Comparison of ENCODE assay signal across 8 cellular contexts in genomic region chr14:60724080-60724618, GRCh38. TPM values are rescaled to one million over a fixed set of nuclear protein-coding genes. Genes with fewer than 3 reads are reported as not detected.
A peak's percentile ranks its signal among the peaks of the same experiment; 100 is the strongest.
DNase-seq lines count a peak whose midpoint lies in the region; ATAC-seq and TF ChIP-seq lines count a peak whose summit lies in the region.

TSS of gene SIX4 (minus strand) at chr14:60724351. CDS start at chr14:60724074, 277 bp downstream.

- peaks cover 29% of the 10 kb centered on the region for H3K4me1 Mint-ChIP-seq in CD4-positive, alpha-beta T cell (ENCODE audit: low read depth)

- H3K27ac Mint-ChIP-seq in CD4-positive, alpha-beta T cell, result no peak within 1 kb of the TSS

- H3K27me3 ChIP-seq in CD4-positive, alpha-beta T cell (ENCODE audit: control insufficient read depth, insufficient read depth, low read length), result peaks cover 91% of the 10 kb centered on the region
- H3K27me3 ChIP-seq in HUES48 (ENCODE audit: control insufficient read depth, insufficient read depth, low read length) (no peaks in the 10 kb centered on the region), OCI-LY1 (ENCODE audit: insufficient read depth, low read length) (no peaks in the 10 kb centered on the region), parathyroid adenoma (ENCODE audit: control insufficient read depth, insufficient read depth, low read length) (no peaks in the 10 kb centered on the region)

- no peaks in the 10 kb centered on the region for H3K9me3 Mint-ChIP-seq in CD4-positive, alpha-beta T cell

- H3K4me2 ChIP-seq in OCI-LY1 (ENCODE audit: low read length), result peak within 1 kb of the TSS; percentile 73
- peak within 1 kb of the TSS; percentile 97 for H3K4me2 ChIP-seq in parathyroid adenoma (ENCODE audit: low read length)

- H3K79me2 ChIP-seq in OCI-LY1 (ENCODE audit: insufficient read depth, low read length) (no peaks in the 10 kb centered on the region), parathyroid adenoma (peaks cover 28% of the 10 kb centered on the region)

- no peak within 1 kb of the TSS for H3K27ac ChIP-seq in CD4-positive, alpha-beta T cell (ENCODE audit: low read depth, low read length)
- H3K27ac ChIP-seq in HUES48 (ENCODE audit: low read depth, low read length) (peak within 1 kb of the TSS; percentile 89), OCI-LY1 (ENCODE audit: low read depth, low read length, poor library complexity, severe bottlenecking) (no peak within 1 kb of the TSS), parathyroid adenoma (peak within 1 kb of the TSS; percentile 92)

- peak within 1 kb of the TSS; percentile 92 for H3K4me3 Mint-ChIP-seq in CD4-positive, alpha-beta T cell

- peaks cover 13% of the 10 kb centered on the region for H3K36me3 ChIP-seq in HUES48 (ENCODE audit: control insufficient read depth, insufficient read depth, low read length)
- H3K36me3 ChIP-seq in OCI-LY1 (ENCODE audit: insufficient read depth, low read length), result no peaks in the 10 kb centered on the region
- no peaks in the 10 kb centered on the region for H3K36me3 ChIP-seq in parathyroid adenoma (ENCODE audit: control insufficient read depth, insufficient read depth, low read length)

- CTCF ChIA-PET in CD4-positive, alpha-beta T cell (lab: Charles Lee), result no interaction called here

- H3K9me3 ChIP-seq in CD4-positive, alpha-beta T cell (ENCODE audit: control insufficient read depth, low read length), result no peaks in the 10 kb centered on the region
- H3K9me3 ChIP-seq in HUES48 (ENCODE audit: control insufficient read depth, insufficient read depth, low read length) (no peaks in the 10 kb centered on the region), OCI-LY1 (ENCODE audit: low read length) (no peaks in the 10 kb centered on the region), parathyroid adenoma (ENCODE audit: control insufficient read depth, low read length) (no peaks in the 10 kb centered on the region)

- DNase-seq in CD4-positive, alpha-beta T cell, result peak in 1 of 10 experiments; percentile 1
- DNase-seq in amniotic epithelial cell (ENCODE audit: low read depth) (peak; percentile 71), left cardiac atrium (peak; percentile 68)

- H3K4me1 ChIP-seq in HUES48 (ENCODE audit: control insufficient read depth, insufficient read depth, low read length), result peaks cover 20% of the 10 kb centered on the region
- peaks cover 7% of the 10 kb centered on the region for H3K4me1 ChIP-seq in OCI-LY1 (ENCODE audit: insufficient read depth, low read length, severe bottlenecking)
- H3K4me1 ChIP-seq in parathyroid adenoma, result no peaks in the 10 kb centered on the region

- no peaks in the 10 kb centered on the region for H4K20me1 ChIP-seq in OCI-LY1 (ENCODE audit: insufficient read depth, low read length)

- no peaks in the 10 kb centered on the region for H3K9me2 ChIP-seq in OCI-LY1 (ENCODE audit: low read depth, low read length)

- H3K9ac ChIP-seq in HUES48 (ENCODE audit: low read depth, low read length), result peak within 1 kb of the TSS; percentile 86
- H3K9ac ChIP-seq in OCI-LY1 (ENCODE audit: low read length), result peak within 1 kb of the TSS; percentile 51; the same call in 1 of the 2 replicates
- H3K9ac ChIP-seq in parathyroid adenoma, result peak within 1 kb of the TSS; percentile 90

- H2AFZ ChIP-seq in OCI-LY1 (ENCODE audit: low read length) (no peak within 1 kb of the TSS), parathyroid adenoma (peak within 1 kb of the TSS; percentile 92)

- H3K27me3 Mint-ChIP-seq in CD4-positive, alpha-beta T cell, result peaks cover 89% of the 10 kb centered on the region

- no peaks in the 10 kb centered on the region for H3K36me3 Mint-ChIP-seq in CD4-positive, alpha-beta T cell (ENCODE audit: low read depth)

- intact Hi-C loops in CD4-positive, alpha-beta T cell (cut with DNase I, micrococcal nuclease), result no loop called here
- intact Hi-C loops in left cardiac atrium (cut with DNase I), result loop anchor here in 1 of 2 donors (10.0 kb wide), 1 partner anchor 261 kb away; the partner anchor contains the start of genes SLC38A6 and TRMT5

- peak within 1 kb of the TSS; percentile 81 for H3K4me3 ChIP-seq in HUES48 (ENCODE audit: low read depth, low read length)
- H3K4me3 ChIP-seq in OCI-LY1 (ENCODE audit: low read depth, low read length, poor library complexity, severe bottlenecking), result peak within 1 kb of the TSS; percentile 63
- H3K4me3 ChIP-seq in parathyroid adenoma (ENCODE audit: low read depth, low read length), result peak within 1 kb of the TSS; percentile 71

- ATAC-seq in CD4-positive, alpha-beta T cell (ENCODE audit: poor library complexity), result no peak
- peak; percentile 42 for ATAC-seq in GM19438 (IDR thresholded peaks at IDR 0.05; ENCODE audit: low read depth, unreplicated experiment)
- peak; percentile 89 to 90 for ATAC-seq in left cardiac atrium
- ATAC-seq in GM18870 (IDR thresholded peaks at IDR 0.05; ENCODE audit: unreplicated experiment), result no peak

- POLR2A ChIA-PET in CD4-positive, alpha-beta T cell (lab: Charles Lee), result interaction anchor here (2.7 kb wide), 1 partner anchor 9 kb away, joined by 9 read pairs; no protein-coding TSS in a partner anchor

- H3F3A ChIP-seq in OCI-LY1 (ENCODE audit: insufficient read depth, low read length), result no peaks in the 10 kb centered on the region

- no peak for TF ChIP-seq CTCF in CD4-positive, alpha-beta T cell (IDR thresholded peaks at IDR 0.05)
- no peak for TF ChIP-seq CTCF in OCI-LY1 (IDR thresholded peaks at IDR 0.05; ENCODE audit: low read length)
- TF ChIP-seq CTCF in parathyroid adenoma (IDR thresholded peaks at IDR 0.05), result no peak

RNA-seq across cellular contexts. Expression of gene SIX4, which starts in this region (rescaled TPM):
- not detected for total RNA-seq in CD4-positive, alpha-beta T cell
- 1 to 10 TPM; 3.3 to 3.8 TPM for total RNA-seq in left cardiac atrium

Comparison
In these comparisons a context has a peak if more than half of its experiments do, and no peak if none do; other contexts are left out.
1. RNA of gene SIX4 (total RNA-seq): 3.3 to 3.8 TPM in left cardiac atrium; not detected in CD4-positive, alpha-beta T cell; every median in the first group is over 4 times any median in the second.
2. ATAC-seq: peak in GM19438 (single experiment) and left cardiac atrium (2 of 2); none in CD4-positive, alpha-beta T cell (single experiment) and GM18870 (single experiment).
3. H3K27ac ChIP-seq: peak in HUES48 (single experiment) and parathyroid adenoma (single experiment); none in CD4-positive, alpha-beta T cell (single experiment) and OCI-LY1 (single experiment).
4. Peak in every context shown above with its lines, with median percentiles within 50 percentile points of each other: H3K4me3 ChIP-seq and H3K9ac ChIP-seq.